Comparison of ENCODE assay signal across 8 cellular contexts in the genomic region with DNA sequence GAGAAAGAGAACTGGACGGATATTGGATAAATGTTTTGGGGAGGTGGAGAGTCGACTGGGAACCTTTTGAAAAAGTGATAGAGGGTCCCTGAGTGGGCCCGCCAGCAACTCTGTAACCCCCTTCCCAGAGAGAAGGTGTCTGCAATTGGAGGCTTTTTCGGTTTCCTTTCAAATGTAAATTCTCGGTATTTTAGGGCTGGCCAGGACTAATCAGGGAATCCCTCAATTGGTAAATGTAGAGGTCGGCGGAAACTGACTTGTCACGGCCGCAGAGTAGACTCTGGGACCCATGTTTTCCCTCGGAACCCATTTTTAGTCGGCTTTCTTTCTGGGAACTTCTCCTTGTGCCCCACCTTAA. TPM values are rescaled to one million over a fixed set of nuclear protein-coding genes. Genes with fewer than 3 reads are reported as not detected.
DNase-seq lines count a peak whose midpoint lies in the region; ATAC-seq and TF ChIP-seq lines count a peak whose summit lies in the region.

No MANE protein-coding gene starts in this region.

- peaks cover 0 to 18% (median 5%) of the 10 kb centered on the region in 3 donors for H3K4me1 ChIP-seq in gastroesophageal sphincter

- no peak for TF ChIP-seq CTCF in gastroesophageal sphincter (IDR thresholded peaks at IDR 0.05)

- H3K9me3 ChIP-seq in gastroesophageal sphincter = no peaks in the 10 kb centered on the region

- H3K27me3 ChIP-seq in gastroesophageal sphincter = no peaks in the 10 kb centered on the region

- 0% methylated on average over 8 of the region's 11 CpGs for WGBS in gastroesophageal sphincter (ENCODE audit: low coverage in 1 of 2), 2 donors

- peak overlapping the region in 3 of 4 donors; percentile 50 to 73 (median 63) for H3K27ac ChIP-seq in gastroesophageal sphincter

- peak; percentile 22 for ATAC-seq in SK-N-SH treated with all-trans-retinoic acid at 6 μM for 48 hours
- ATAC-seq in gastroesophageal sphincter = no peak
- no peak for ATAC-seq in HG03108 (IDR thresholded peaks at IDR 0.05; ENCODE audit: unreplicated experiment)

- peaks cover 0 to 6% of the 10 kb centered on the region in 2 donors for H3K36me3 ChIP-seq in gastroesophageal sphincter

- TF ChIP-seq POLR2A in gastroesophageal sphincter (IDR thresholded peaks at IDR 0.05) = no peak

- DNase-seq in activated CD4-positive, alpha-beta T cell treated with anti-CD3 and anti-CD28 coated beads for 48 hours = peak; percentile 3
- DNase-seq in activated CD4-positive, alpha-beta T cell treated with anti-CD3 and anti-CD28 coated beads for 1 hour = no peak
- no peak for DNase-seq in skeletal muscle cell (ENCODE audit: low read depth)
- no peak for DNase-seq in NCI-H524 treated with DMSO at 0.1 percent for 48 hours (lab: John Stamatoyannopoulos, UW)
- no peak for DNase-seq in stimulated activated naive CD4-positive, alpha-beta T cell (lab: John Stamatoyannopoulos, UW)

- peak overlapping the region; percentile 45 to 74 for H3K4me3 ChIP-seq in gastroesophageal sphincter
- H3K4me3 ChIP-seq in skeletal muscle cell (ENCODE audit: low read depth, low read length) = peak overlapping the region; percentile 55

- TF ChIP-seq EP300 in gastroesophageal sphincter (IDR thresholded peaks at IDR 0.05) = no peak

TF ChIP-seq in SK-N-SH treated with all-trans-retinoic acid at 6 μM for 48 hours, 23 proteins besides CTCF, POLR2A, EP300 and RAD21:
- no peak for TF ChIP-seq ZNF565 (CRISPR knock-in tag; conservative IDR thresholded peaks at IDR 0.05; ENCODE audit: low read depth)
- no peak for TF ChIP-seq ZFP3 (CRISPR knock-in tag; IDR thresholded peaks at IDR 0.05)
- TF ChIP-seq, protein P1, sequence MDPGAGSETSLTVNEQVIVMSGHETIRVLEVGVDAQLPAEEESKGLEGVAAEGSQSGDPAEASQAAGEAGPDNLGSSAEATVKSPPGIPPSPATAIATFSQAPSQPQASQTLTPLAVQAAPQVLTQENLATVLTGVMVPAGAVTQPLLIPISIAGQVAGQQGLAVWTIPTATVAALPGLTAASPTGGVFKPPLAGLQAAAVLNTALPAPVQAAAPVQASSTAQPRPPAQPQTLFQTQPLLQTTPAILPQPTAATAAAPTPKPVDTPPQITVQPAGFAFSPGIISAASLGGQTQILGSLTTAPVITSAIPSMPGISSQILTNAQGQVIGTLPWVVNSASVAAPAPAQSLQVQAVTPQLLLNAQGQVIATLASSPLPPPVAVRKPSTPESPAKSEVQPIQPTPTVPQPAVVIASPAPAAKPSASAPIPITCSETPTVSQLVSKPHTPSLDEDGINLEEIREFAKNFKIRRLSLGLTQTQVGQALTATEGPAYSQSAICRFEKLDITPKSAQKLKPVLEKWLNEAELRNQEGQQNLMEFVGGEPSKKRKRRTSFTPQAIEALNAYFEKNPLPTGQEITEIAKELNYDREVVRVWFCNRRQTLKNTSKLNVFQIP (CRISPR knock-in tag; IDR thresholded peaks at IDR 0.05; ENCODE audit: borderline replicate concordance, low read depth) = no peak
- no peak for TF ChIP-seq OSR1 (CRISPR knock-in tag; IDR thresholded peaks at IDR 0.05)
- TF ChIP-seq ZNF70 (CRISPR knock-in tag; IDR thresholded peaks at IDR 0.05) = no peak

RNA-seq across cellular contexts. Expression of a gene that starts 0.5 kb away (rescaled TPM):
- 1 to 10 TPM; 3.0 to 5.8 (median 4.1) TPM for total RNA-seq in gastroesophageal sphincter

RNA-seq across cellular contexts. Expression of a gene that starts 21.9 kb away (rescaled TPM):
- total RNA-seq in gastroesophageal sphincter = 1 to 10 TPM in 2 of 4 donors, under 1 TPM in 1, not detected in 1; 0.81 to 5.0 (median 1.5) TPM
